ENCODE assay signal across 8 cellular contexts in genomic region chr14:23034498-23035302, GRCh38. TPM values are rescaled to one million over a fixed set of nuclear protein-coding genes. Genes with fewer than 3 reads are reported as not detected.
DNase-seq lines count a peak whose midpoint lies in the region; ATAC-seq lines count a peak whose summit lies in the region.

PSMB5 (minus strand) TSS chr14:23034900; CDS start chr14:23034881, 19 bp downstream.

- peak within 1 kb of the TSS; percentile 90 for H2BK5ac ChIP-seq in mesenchymal stem cell (ENCODE audit: low read depth, low read length, poor library complexity, severe bottlenecking)

- H2BK12ac ChIP-seq in mesenchymal stem cell (ENCODE audit: low read length in 2 of 2), result no peak within 1 kb of the TSS

- peak within 1 kb of the TSS; percentile 93 to 95 for H3K4me3 ChIP-seq in mesenchymal stem cell (ENCODE audit: insufficient read depth in 1 of 2, low read depth in 1 of 2, low read length in 2 of 2)

- peak within 1 kb of the TSS; percentile 98 for H3K27ac Mint-ChIP-seq in activated CD4-positive, alpha-beta T cell treated with anti-CD3 and anti-CD28 coated beads, Interleukin-2, amount 10 ng/mL, durations not matched to agents 7 days and 5 days

- under 1% methylated on average over 36 of the region's 36 CpGs for WGBS in mesenchymal stem cell

- CTCF ChIA-PET in activated CD4-positive, alpha-beta T cell treated with anti-CD3 and anti-CD28 coated beads, Interleukin-2, amount 10 ng/mL, durations not matched to agents 7 days and 5 days (lab: Charles Lee), result interaction anchor here (0.6 to 2.5 kb wide), 9 partner anchors 12 to 1211 kb away, joined by 3 to 20 read pairs (median 5); partner anchors contain the start of gene CDH24

- H2BK120ac ChIP-seq in mesenchymal stem cell (ENCODE audit: low read depth, low read length), result peak within 1 kb of the TSS; percentile 99

- H2AK5ac ChIP-seq in mesenchymal stem cell (ENCODE audit: low read length, severe bottlenecking), result peak within 1 kb of the TSS; percentile 99

- peak within 1 kb of the TSS; percentile 79 to 86 for H3K14ac ChIP-seq in mesenchymal stem cell (ENCODE audit: low read length in 2 of 2)

- H3K36me3 ChIP-seq in mesenchymal stem cell (ENCODE audit: control insufficient read depth in 1 of 2, insufficient read depth in 2 of 2, low read depth in 1 of 2, low read length in 2 of 2), result peaks cover 21 to 28% of the 10 kb centered on the region in 2 experiments

- ATAC-seq in GM19351 (IDR thresholded peaks at IDR 0.05; ENCODE audit: unreplicated experiment) (peak; percentile 94), HG03558 (IDR thresholded peaks at IDR 0.05; ENCODE audit: extremely low read depth, unreplicated experiment) (peak; percentile 77)

- H4K91ac ChIP-seq in mesenchymal stem cell (ENCODE audit: low read length), result peak within 1 kb of the TSS; percentile 99

- H3K27me3 ChIP-seq in mesenchymal stem cell (ENCODE audit: control insufficient read depth in 1 of 2, insufficient read depth in 1 of 2, low read length in 2 of 2), result no peaks in the 10 kb centered on the region

- peaks cover 26% of the 10 kb centered on the region for H3K36me3 Mint-ChIP-seq in activated CD4-positive, alpha-beta T cell treated with anti-CD3 and anti-CD28 coated beads, Interleukin-2, amount 10 ng/mL, durations not matched to agents 7 days and 5 days (ENCODE audit: low read depth)

- H3K27me3 Mint-ChIP-seq in activated CD4-positive, alpha-beta T cell treated with anti-CD3 and anti-CD28 coated beads, Interleukin-2, amount 10 ng/mL, durations not matched to agents 7 days and 5 days, result no peaks in the 10 kb centered on the region

- no peaks in the 10 kb centered on the region for H3K9me3 ChIP-seq in mesenchymal stem cell (ENCODE audit: control insufficient read depth, low read length)

- H3K18ac ChIP-seq in mesenchymal stem cell (ENCODE audit: low read depth in 1 of 2, low read length in 2 of 2), result peak within 1 kb of the TSS; percentile 90 to 98

- H2AFZ ChIP-seq in mesenchymal stem cell (ENCODE audit: low read depth, low read length), result peak within 1 kb of the TSS; percentile 67

- peak within 1 kb of the TSS; percentile 98 to 99 for H3K4ac ChIP-seq in mesenchymal stem cell (ENCODE audit: low read depth in 1 of 2, low read length in 2 of 2)

- no peaks in the 10 kb centered on the region for H3K9me3 Mint-ChIP-seq in activated CD4-positive, alpha-beta T cell treated with anti-CD3 and anti-CD28 coated beads, Interleukin-2, amount 10 ng/mL, durations not matched to agents 7 days and 5 days

- POLR2A ChIA-PET in activated CD4-positive, alpha-beta T cell treated with anti-CD3 and anti-CD28 coated beads, Interleukin-2, amount 10 ng/mL, durations not matched to agents 7 days and 5 days (lab: Charles Lee), result no interaction called here

- H3K4me3 Mint-ChIP-seq in activated CD4-positive, alpha-beta T cell treated with anti-CD3 and anti-CD28 coated beads, Interleukin-2, amount 10 ng/mL, durations not matched to agents 7 days and 5 days, result peak within 1 kb of the TSS; percentile 93

- peaks cover 34% of the 10 kb centered on the region for H3K4me1 Mint-ChIP-seq in activated CD4-positive, alpha-beta T cell treated with anti-CD3 and anti-CD28 coated beads, Interleukin-2, amount 10 ng/mL, durations not matched to agents 7 days and 5 days

- peak within 1 kb of the TSS; percentile 99 for H4K8ac ChIP-seq in mesenchymal stem cell (ENCODE audit: low read length)

- no peak within 1 kb of the TSS for H3K23ac ChIP-seq in mesenchymal stem cell (ENCODE audit: low read length in 2 of 2)

- H3K9ac ChIP-seq in mesenchymal stem cell (ENCODE audit: low read length), result peak within 1 kb of the TSS; percentile 99

- peaks cover 5% of the 10 kb centered on the region for H3K79me1 ChIP-seq in mesenchymal stem cell (replicated peaks; ENCODE audit: low read length, poor library complexity, severe bottlenecking)

- peaks cover 7% of the 10 kb centered on the region for H3K4me1 ChIP-seq in mesenchymal stem cell (ENCODE audit: control insufficient read depth, insufficient read depth, low read depth, low read length)

- H3K4me2 ChIP-seq in mesenchymal stem cell (ENCODE audit: low read length, poor library complexity, severe bottlenecking), result peak within 1 kb of the TSS; percentile 89

- H2BK15ac ChIP-seq in mesenchymal stem cell (ENCODE audit: low read depth, poor library complexity, severe bottlenecking), result peak within 1 kb of the TSS; percentile 90

- DNase-seq in AG08395 (ENCODE audit: low spot score) (peak; percentile 96), mesenchymal stem cell (peak; percentile 96), OCI-M2 (lab: John Stamatoyannopoulos, UW; ENCODE audit: unreplicated experiment) (no peak)
- peak; percentile 95 for DNase-seq in activated CD4-positive, alpha-beta T cell treated with anti-CD3 and anti-CD28 coated beads, Interleukin-2, amount 10 ng/mL, durations not matched to agents 7 days and 5 days
- DNase-seq in effector CD4-positive, alpha-beta T cell, result peak; percentile 85
- DNase-seq in stimulated activated CD8-positive, alpha-beta memory T cell treated with anti-CD3 and anti-CD28 coated beads, Interleukin-15, amount 100 ng/mL, for 24 hours (ENCODE audit: low read depth), result peak; percentile 47

- peak within 1 kb of the TSS; percentile 98 for H3K27ac ChIP-seq in mesenchymal stem cell (ENCODE audit: low read length, poor library complexity, severe bottlenecking)

RNA-seq across cellular contexts. Expression of gene PSMB5, which starts in this region (rescaled TPM):
- 10 to 100 TPM; 60.4 to 60.7 TPM for total RNA-seq in activated CD4-positive, alpha-beta T cell treated with anti-CD3 and anti-CD28 coated beads, Interleukin-2, amount 10 ng/mL, durations not matched to agents 7 days and 5 days
- 155 TPM for polyA plus RNA-seq in mesenchymal stem cell (2013, experiment 1 of 2)
- 156 TPM for polyA plus RNA-seq in mesenchymal stem cell (2013, experiment 2 of 2)
